In genomic region chr3:155029941-155030340, GRCh38 we compare ENCODE assay signal across 22 cellular contexts. TPM values are rescaled to one million over a fixed set of nuclear protein-coding genes. Genes with fewer than 3 reads are reported as not detected.
DNase-seq lines count a peak whose midpoint lies in the region; ATAC-seq and TF ChIP-seq lines count a peak whose summit lies in the region.
"Had no signal": no experiment of that assay in that cellular context is flagged by ENCODE, and none has a peak within 500 bp of the region (broad histone marks: within the 10 kb centered on the region; RNA-seq: fewer than 3 reads in every experiment).

No MANE protein-coding gene starts in this region.

- H3K9me3 Mint-ChIP-seq in WTC11, result peaks cover 22% of the 10 kb centered on the region

- CTCF ChIA-PET in WTC11 (lab: Charles Lee), result interaction anchor here (1.0 kb wide), 1 partner anchor 292 kb away, joined by 3 read pairs; no protein-coding TSS in a partner anchor

- H3K4me2 ChIP-seq in GM23248 (ENCODE audit: unreplicated experiment) (no peak overlapping the region), hepatocyte (no peak overlapping the region)
- H3K4me2 ChIP-seq: A549 had no signal

- no peak overlapping the region for H3K9ac ChIP-seq in GM23248
- no peak overlapping the region for H3K9ac ChIP-seq in HUES48 (ENCODE audit: low read depth, low read length)

- H3K36me3 Mint-ChIP-seq in WTC11, result peaks cover 19% of the 10 kb centered on the region
- H3K36me3 Mint-ChIP-seq: CD4-positive, CD25-positive, alpha-beta regulatory T cell; CD8-positive, alpha-beta T cell had no signal

- in situ Hi-C loops in GM23248 (cut with MboI), result no loop called here

- no peaks in the 10 kb centered on the region for H3K27me3 Mint-ChIP-seq in WTC11 (ENCODE audit: low read depth)
- H3K27me3 Mint-ChIP-seq: CD4-positive, CD25-positive, alpha-beta regulatory T cell had no signal

- H4K20me1 ChIP-seq in GM23248 (ENCODE audit: insufficient read depth), result no peaks in the 10 kb centered on the region
- H4K20me1 ChIP-seq in hepatocyte (ENCODE audit: insufficient read depth, poor library complexity, severe bottlenecking), result no peaks in the 10 kb centered on the region

- H3K27ac ChIP-seq in GM23248 (no peak overlapping the region), HUES48 (ENCODE audit: low read depth, low read length) (peak overlapping the region; percentile 20), hepatocyte (peak overlapping the region; percentile 78), dorsolateral prefrontal cortex (no peak overlapping the region)
- H3K27ac ChIP-seq: A549, C4-2B had no signal

- H3K4me1 Mint-ChIP-seq in WTC11, result peaks cover 37% of the 10 kb centered on the region
- H3K4me1 Mint-ChIP-seq: CD4-positive, CD25-positive, alpha-beta regulatory T cell had no signal

- H3K4me1 ChIP-seq in GM23248 (ENCODE audit: insufficient read depth) (peaks cover 62% of the 10 kb centered on the region), HUES48 (ENCODE audit: control insufficient read depth, insufficient read depth, low read length) (peaks cover 44% of the 10 kb centered on the region), hepatocyte (ENCODE audit: insufficient read depth) (peaks cover 35% of the 10 kb centered on the region), BE2C (no peaks in the 10 kb centered on the region)
- H3K4me1 ChIP-seq: A549, Caco-2 had no signal

- H3K79me2 ChIP-seq in GM23248 (ENCODE audit: insufficient read depth) (no peaks in the 10 kb centered on the region), hepatocyte (no peaks in the 10 kb centered on the region)

- TF ChIP-seq CTCF in WTC11 (IDR thresholded peaks at IDR 0.05) (no peak), hepatocyte (IDR thresholded peaks at IDR 0.05; ENCODE audit: poor library complexity) (no peak), dorsolateral prefrontal cortex (IDR thresholded peaks at IDR 0.05 in 54 of 56, conservative IDR thresholded peaks at IDR 0.05 in 2 of 56; ENCODE audit: low read depth in 1 of 56, partially characterized antibody in 56 of 56) (no peak), BE2C (IDR thresholded peaks at IDR 0.05; ENCODE audit: low read depth, low read length) (no peak)

- no peak for DNase-seq in GM23248
- DNase-seq in WTC11 (ENCODE audit: low spot score), result no peak
- DNase-seq in hepatocyte (ENCODE audit: low spot score), result no peak
- no peak for DNase-seq in dorsolateral prefrontal cortex
- no peak for DNase-seq in HPDE6-E6E7 (ENCODE audit: extremely low spot score)
- no peak for DNase-seq in BE2C
- DNase-seq: 8988T; ACHN; AML-193; Caco-2; CD4-positive, CD25-positive, alpha-beta regulatory T cell; CD8-positive, alpha-beta T cell; DMS153; DND-41; GDM1; H9 had no signal

- peak; percentile 40; the same call in 1 of the 2 replicates for ATAC-seq in WTC11
- ATAC-seq in GM18867 (IDR thresholded peaks at IDR 0.05; ENCODE audit: unreplicated experiment), result no peak
- ATAC-seq: A549; CD8-positive, alpha-beta T cell; GM12878; HCT116 had no signal

- H3K36me3 ChIP-seq in GM23248 (ENCODE audit: low read depth) (no peaks in the 10 kb centered on the region), HUES48 (ENCODE audit: control insufficient read depth, insufficient read depth, low read length) (no peaks in the 10 kb centered on the region), hepatocyte (replicated peaks; ENCODE audit: insufficient read depth, low read depth) (no peaks in the 10 kb centered on the region), BE2C (no peaks in the 10 kb centered on the region)

- H3K27ac Mint-ChIP-seq in WTC11, result no peak overlapping the region
- H3K27ac Mint-ChIP-seq: CD4-positive, CD25-positive, alpha-beta regulatory T cell; CD8-positive, alpha-beta T cell had no signal

- H3K27me3 ChIP-seq in GM23248 (replicated peaks; ENCODE audit: insufficient read depth), result no peaks in the 10 kb centered on the region
- H3K27me3 ChIP-seq in HUES48 (ENCODE audit: control insufficient read depth, insufficient read depth, low read length), result no peaks in the 10 kb centered on the region
- H3K27me3 ChIP-seq in hepatocyte, result no peaks in the 10 kb centered on the region
- H3K27me3 ChIP-seq in dorsolateral prefrontal cortex, result no peaks in the 10 kb centered on the region
- H3K27me3 ChIP-seq in BE2C, result no peaks in the 10 kb centered on the region

- H2AFZ ChIP-seq in GM23248 (peak overlapping the region; percentile 57; the same call in 1 of the 2 replicates), hepatocyte (no peak overlapping the region)

- POLR2A ChIA-PET in WTC11 (lab: Charles Lee), result no interaction called here

- no peak overlapping the region for H3K4me3 ChIP-seq in GM23248
- 0 out of 2 replicates have a peak overlapping the region, but pooled peaks have one; percentile 33 for H3K4me3 ChIP-seq in HUES48 (ENCODE audit: low read depth, low read length)
- H3K4me3 ChIP-seq in hepatocyte, result no peak overlapping the region
- no peak overlapping the region for H3K4me3 ChIP-seq in dorsolateral prefrontal cortex
- no peak overlapping the region for H3K4me3 ChIP-seq in BE2C (ENCODE audit: low read depth, low read length)
- H3K4me3 ChIP-seq: A549, GM12878 had no signal

- intact Hi-C loops in dorsolateral prefrontal cortex (cut with DNase I), result no loop called here

- peaks cover 57% of the 10 kb centered on the region for H3F3A ChIP-seq in GM23248 (ENCODE audit: insufficient read depth)

- H3K9me2 ChIP-seq in GM23248 (ENCODE audit: insufficient read depth), result no peaks in the 10 kb centered on the region
- no peaks in the 10 kb centered on the region for H3K9me2 ChIP-seq in hepatocyte (replicated peaks; ENCODE audit: insufficient read depth)

- no peak overlapping the region for H3K4me3 Mint-ChIP-seq in WTC11
- H3K4me3 Mint-ChIP-seq: CD8-positive, alpha-beta T cell; H9 had no signal

- 88 to 98% methylated on average over 1 of the region's 1 CpG for WGBS in GM23248 (ENCODE audit: low coverage in 1 of 2, low lambda C conversion rate in 2 of 2, missing lambda C conversion rate in 2 of 2), 2 experiments
- 67% methylated on average over 1 of the region's 1 CpG for WGBS in hepatocyte (ENCODE audit: low lambda C conversion rate, missing lambda C conversion rate)

- H3K9me3 ChIP-seq in GM23248 (ENCODE audit: low read depth) (no peaks in the 10 kb centered on the region), HUES48 (ENCODE audit: control insufficient read depth, insufficient read depth, low read length) (peaks cover 15% of the 10 kb centered on the region), hepatocyte (ENCODE audit: low read depth) (no peaks in the 10 kb centered on the region), BE2C (no peaks in the 10 kb centered on the region)
- H3K9me3 ChIP-seq: A549, Caco-2 had no signal

TF ChIP-seq in WTC11, 78 proteins besides CTCF, POLR2A, EP300 and RAD21 (continues in another document):
- TF ChIP-seq, protein P1, sequence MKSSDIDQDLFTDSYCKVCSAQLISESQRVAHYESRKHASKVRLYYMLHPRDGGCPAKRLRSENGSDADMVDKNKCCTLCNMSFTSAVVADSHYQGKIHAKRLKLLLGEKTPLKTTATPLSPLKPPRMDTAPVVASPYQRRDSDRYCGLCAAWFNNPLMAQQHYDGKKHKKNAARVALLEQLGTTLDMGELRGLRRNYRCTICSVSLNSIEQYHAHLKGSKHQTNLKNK (CRISPR knock-in tag; IDR thresholded peaks at IDR 0.05), result no peak
- TF ChIP-seq, protein P2, sequence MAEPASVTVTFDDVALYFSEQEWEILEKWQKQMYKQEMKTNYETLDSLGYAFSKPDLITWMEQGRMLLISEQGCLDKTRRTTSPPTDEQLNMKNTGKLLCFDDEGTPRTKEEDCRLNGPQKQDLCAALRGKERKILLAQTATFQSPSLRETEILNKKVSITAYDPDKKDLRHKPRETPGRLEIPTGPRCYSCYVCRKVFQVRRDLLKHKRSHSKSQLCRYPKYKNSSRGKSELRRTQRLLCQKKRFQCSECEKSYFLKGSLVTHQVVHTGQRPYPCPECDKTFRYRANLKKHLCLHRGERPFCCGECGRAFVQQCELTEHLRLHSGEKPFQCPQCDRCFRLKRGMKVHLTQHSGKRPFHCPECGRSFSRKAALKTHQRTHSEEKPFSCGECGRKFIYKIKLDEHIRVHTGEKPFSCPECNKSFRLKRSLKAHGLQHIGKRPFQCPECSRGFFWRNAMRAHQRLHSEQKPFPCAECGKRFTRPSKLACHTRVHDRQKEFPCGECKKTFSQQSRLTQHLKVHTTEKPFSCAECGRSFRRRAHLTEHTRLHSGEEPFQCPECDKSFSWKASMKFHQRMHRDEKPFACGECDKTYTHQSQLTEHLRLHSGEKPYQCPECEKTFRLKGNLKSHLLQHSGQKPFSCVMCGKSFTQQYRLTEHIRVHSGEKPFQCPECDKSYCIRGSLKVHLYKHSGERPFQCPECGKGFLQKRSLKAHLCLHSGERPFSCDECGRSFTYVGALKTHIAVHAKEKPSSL (CRISPR knock-in tag; conservative IDR thresholded peaks at IDR 0.05), result no peak
- no peak for TF ChIP-seq ZNF317 (CRISPR knock-in tag; IDR thresholded peaks at IDR 0.05; ENCODE audit: borderline replicate concordance, low read depth)
- TF ChIP-seq FOXP1 (CRISPR knock-in tag; IDR thresholded peaks at IDR 0.05; ENCODE audit: borderline replicate concordance), result no peak
- no peak for TF ChIP-seq HMGA2 (CRISPR knock-in tag; IDR thresholded peaks at IDR 0.05)
- no peak for TF ChIP-seq SMAD3 (CRISPR knock-in tag; IDR thresholded peaks at IDR 0.05; ENCODE audit: borderline replicate concordance)
- no peak for TF ChIP-seq JUN (CRISPR knock-in tag; IDR thresholded peaks at IDR 0.05)
- TF ChIP-seq ERG (CRISPR knock-in tag; IDR thresholded peaks at IDR 0.05), result no peak
- TF ChIP-seq SP1 (CRISPR knock-in tag; conservative IDR thresholded peaks at IDR 0.05), result no peak

RNA-seq across cellular contexts. Expression of gene MME, which starts 50.2 kb away (rescaled TPM):
- 204 and 302 TPM in 2 replicates for total RNA-seq in GM23248 (2014; rRNA removed; shearing (Covaris generic))
- polyA plus RNA-seq in GM23248 (2016; fragmentation: Nextera tagmentation; extraction: Ambion mirVana) (82.3 and 88.5 TPM in 2 replicates), hepatocyte (135 TPM in 2 replicates)
- total RNA-seq in WTC11 (2021) (23.7 to 24.4 TPM (median 23.9 TPM) in 3 replicates), hepatocyte (223 and 250 TPM in 2 replicates), dorsolateral prefrontal cortex (1 to 10 TPM in 110 of 120 experiments, under 1 TPM in 10; 0.20 to 8.5 (median 2.2) TPM)
- not detected for polyA plus RNA-seq in BE2C (2012; ENCODE audit: insufficient read depth, insufficient read length, low read depth)
- total RNA-seq: CD4-positive, CD25-positive, alpha-beta regulatory T cell had no signal
- polyA plus RNA-seq: A549 had no signal

Comparison
In these comparisons a context has a peak if more than half of its experiments do, and no peak if none do; other contexts are left out.
1. H3K27ac ChIP-seq: peak in HUES48 (single experiment) and hepatocyte (single experiment); none in GM23248 (single experiment) and dorsolateral prefrontal cortex (0 of 59).